In the genomic region with DNA sequence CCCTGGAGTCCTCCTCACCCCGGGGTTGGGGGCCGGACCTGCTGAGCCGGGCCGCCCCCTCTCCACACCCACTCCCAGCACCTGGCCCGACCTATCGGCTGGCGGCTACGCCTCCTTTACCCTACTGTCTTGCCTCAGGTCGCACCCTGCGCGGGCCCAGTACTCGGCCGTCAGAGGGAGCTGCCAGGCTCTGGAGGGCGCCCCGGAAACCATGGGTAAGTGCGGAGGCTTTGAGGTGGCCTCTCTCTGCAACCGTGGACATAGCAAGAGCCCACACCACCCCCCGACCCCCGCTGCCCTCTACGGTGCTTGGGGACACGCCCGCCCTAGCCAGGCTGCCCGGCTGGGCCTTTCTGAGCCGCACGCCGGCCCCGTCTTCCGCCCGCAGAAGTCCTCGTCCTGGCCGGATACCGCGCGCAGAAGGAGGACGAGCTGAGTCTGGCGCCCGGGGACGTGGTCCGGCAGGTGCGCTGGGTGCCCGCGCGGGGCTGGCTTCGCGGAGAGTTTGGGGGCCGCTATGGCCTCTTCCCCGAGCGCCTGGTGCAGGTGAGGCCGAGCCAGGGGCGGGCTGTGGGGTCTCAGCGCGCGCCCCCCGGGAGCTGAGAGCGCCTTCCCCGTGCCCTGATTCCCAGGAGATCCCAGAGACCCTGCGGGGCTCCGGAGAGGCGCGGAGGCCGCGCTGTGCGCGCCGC, we compare ENCODE assay signal across 1 cellular context.
A peak's percentile ranks its signal among the peaks of the same experiment; 100 is the strongest.
TF ChIP-seq lines count a peak whose summit lies in the region.

TSS of gene SH3D21 (plus strand) at position 159 of the 692 bp plus-strand sequence. CDS start at position 212, 53 bp downstream.

TF ChIP-seq in HepG2, 621 proteins besides CTCF, POLR2A, EP300 and RAD21 (continued from another document and continues in another):
- TF ChIP-seq PLSCR1 (CRISPR knock-in tag; IDR thresholded peaks at IDR 0.05; ENCODE audit: borderline replicate concordance) (no peak), ZSCAN9 (CRISPR knock-in tag; IDR thresholded peaks at IDR 0.05; ENCODE audit: borderline replicate concordance) (no peak), BORCS8-MEF2B (CRISPR knock-in tag; IDR thresholded peaks at IDR 0.05) (peak; percentile 34; the same call in 1 of the 2 replicates), ZSCAN20 (CRISPR knock-in tag; IDR thresholded peaks at IDR 0.05; ENCODE audit: borderline replicate concordance) (0 out of 2 replicates have a peak, but pooled peaks have one; percentile 51), ZKSCAN1 (IDR thresholded peaks at IDR 0.05; ENCODE audit: low read length) (no peak), ZBTB42 (CRISPR knock-in tag; IDR thresholded peaks at IDR 0.05) (peak; percentile 15; the same call in 1 of the 2 replicates), ZNF562 (CRISPR knock-in tag; IDR thresholded peaks at IDR 0.05; ENCODE audit: borderline replicate concordance) (no peak), KDM2A (CRISPR knock-in tag; IDR thresholded peaks at IDR 0.05; ENCODE audit: borderline replicate concordance, low read depth) (peak; percentile 97), FLYWCH1 (CRISPR knock-in tag; IDR thresholded peaks at IDR 0.05) (0 out of 2 replicates have a peak, but pooled peaks have one; percentile 29), SOX13 (IDR thresholded peaks at IDR 0.05) (no peak), SOX13 (CRISPR knock-in tag; conservative IDR thresholded peaks at IDR 0.05 in 1 of 2, IDR thresholded peaks at IDR 0.05 in 1 of 2) (peak in 1 of 2 experiments; percentile 3; a peak in 1 of 4 replicates), ZNF382 (CRISPR knock-in tag; IDR thresholded peaks at IDR 0.05; ENCODE audit: borderline replicate concordance) (no peak), ZNF652 (CRISPR knock-in tag; IDR thresholded peaks at IDR 0.05; ENCODE audit: borderline replicate concordance, low read depth) (no peak), HMG20A (CRISPR knock-in tag; IDR thresholded peaks at IDR 0.05; ENCODE audit: borderline replicate concordance) (no peak), ONECUT2 (CRISPR knock-in tag; IDR thresholded peaks at IDR 0.05) (no peak), ZNF142 (CRISPR knock-in tag; IDR thresholded peaks at IDR 0.05) (no peak; the same call in 1 of the 2 replicates), SRSF1 (optimal IDR thresholded peaks at IDR 0.05; ENCODE audit: low read depth, low read length) (no peak), ZNF501 (CRISPR knock-in tag; IDR thresholded peaks at IDR 0.05) (peak; percentile 83), KLF13 (CRISPR knock-in tag; IDR thresholded peaks at IDR 0.05) (no peak), MAF1 (CRISPR knock-in tag; IDR thresholded peaks at IDR 0.05; ENCODE audit: borderline replicate concordance) (no peak), GRHL1 (CRISPR knock-in tag; conservative IDR thresholded peaks at IDR 0.05) (no peak), PAF1 (CRISPR knock-in tag; IDR thresholded peaks at IDR 0.05) (no peak), ZNF607 (CRISPR knock-in tag; IDR thresholded peaks at IDR 0.05; ENCODE audit: borderline replicate concordance) (no peak), KMT2A (CRISPR knock-in tag; IDR thresholded peaks at IDR 0.05) (no peak), HOXA7 (CRISPR knock-in tag; IDR thresholded peaks at IDR 0.05) (no peak), ZNF7 (CRISPR knock-in tag; IDR thresholded peaks at IDR 0.05) (no peak), FOXK1 (CRISPR knock-in tag; IDR thresholded peaks at IDR 0.05; ENCODE audit: borderline replicate concordance, low read depth) (no peak), TARDBP (CRISPR knock-in tag; IDR thresholded peaks at IDR 0.05) (no peak), ZBTB26 (CRISPR knock-in tag; IDR thresholded peaks at IDR 0.05; ENCODE audit: borderline replicate concordance) (no peak), KDM5B (CRISPR knock-in tag; IDR thresholded peaks at IDR 0.05; ENCODE audit: borderline replicate concordance) (no peak), SRSF9 (IDR thresholded peaks at IDR 0.05; ENCODE audit: borderline replicate concordance, insufficient read depth, low read depth, low read length, poor library complexity, severe bottlenecking) (no peak), ZNF251 (CRISPR knock-in tag; IDR thresholded peaks at IDR 0.05) (no peak), TMF1 (CRISPR knock-in tag; IDR thresholded peaks at IDR 0.05; ENCODE audit: low read depth) (0 out of 2 replicates have a peak, but pooled peaks have one; percentile 31), ZMYM3 (CRISPR knock-in tag; IDR thresholded peaks at IDR 0.05) (no peak), XRCC5 (optimal IDR thresholded peaks at IDR 0.05; ENCODE audit: low read length) (no peak), KLF16 (CRISPR knock-in tag; IDR thresholded peaks at IDR 0.05) (no peak; a peak in 1 of 4 replicates), ZNF83 (CRISPR knock-in tag; IDR thresholded peaks at IDR 0.05; ENCODE audit: borderline replicate concordance) (no peak), NCOA1 (CRISPR knock-in tag; IDR thresholded peaks at IDR 0.05) (no peak), KDM1A (CRISPR knock-in tag; IDR thresholded peaks at IDR 0.05) (no peak), ZNF546 (CRISPR knock-in tag; conservative IDR thresholded peaks at IDR 0.05) (no peak), ZNF441 (CRISPR knock-in tag; IDR thresholded peaks at IDR 0.05; ENCODE audit: borderline replicate concordance) (no peak)
- TF ChIP-seq, protein P1, sequence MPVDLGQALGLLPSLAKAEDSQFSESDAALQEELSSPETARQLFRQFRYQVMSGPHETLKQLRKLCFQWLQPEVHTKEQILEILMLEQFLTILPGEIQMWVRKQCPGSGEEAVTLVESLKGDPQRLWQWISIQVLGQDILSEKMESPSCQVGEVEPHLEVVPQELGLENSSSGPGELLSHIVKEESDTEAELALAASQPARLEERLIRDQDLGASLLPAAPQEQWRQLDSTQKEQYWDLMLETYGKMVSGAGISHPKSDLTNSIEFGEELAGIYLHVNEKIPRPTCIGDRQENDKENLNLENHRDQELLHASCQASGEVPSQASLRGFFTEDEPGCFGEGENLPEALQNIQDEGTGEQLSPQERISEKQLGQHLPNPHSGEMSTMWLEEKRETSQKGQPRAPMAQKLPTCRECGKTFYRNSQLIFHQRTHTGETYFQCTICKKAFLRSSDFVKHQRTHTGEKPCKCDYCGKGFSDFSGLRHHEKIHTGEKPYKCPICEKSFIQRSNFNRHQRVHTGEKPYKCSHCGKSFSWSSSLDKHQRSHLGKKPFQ (CRISPR knock-in tag; IDR thresholded peaks at IDR 0.05; ENCODE audit: insufficient replicate concordance), result no peak
- TF ChIP-seq, protein P2, sequence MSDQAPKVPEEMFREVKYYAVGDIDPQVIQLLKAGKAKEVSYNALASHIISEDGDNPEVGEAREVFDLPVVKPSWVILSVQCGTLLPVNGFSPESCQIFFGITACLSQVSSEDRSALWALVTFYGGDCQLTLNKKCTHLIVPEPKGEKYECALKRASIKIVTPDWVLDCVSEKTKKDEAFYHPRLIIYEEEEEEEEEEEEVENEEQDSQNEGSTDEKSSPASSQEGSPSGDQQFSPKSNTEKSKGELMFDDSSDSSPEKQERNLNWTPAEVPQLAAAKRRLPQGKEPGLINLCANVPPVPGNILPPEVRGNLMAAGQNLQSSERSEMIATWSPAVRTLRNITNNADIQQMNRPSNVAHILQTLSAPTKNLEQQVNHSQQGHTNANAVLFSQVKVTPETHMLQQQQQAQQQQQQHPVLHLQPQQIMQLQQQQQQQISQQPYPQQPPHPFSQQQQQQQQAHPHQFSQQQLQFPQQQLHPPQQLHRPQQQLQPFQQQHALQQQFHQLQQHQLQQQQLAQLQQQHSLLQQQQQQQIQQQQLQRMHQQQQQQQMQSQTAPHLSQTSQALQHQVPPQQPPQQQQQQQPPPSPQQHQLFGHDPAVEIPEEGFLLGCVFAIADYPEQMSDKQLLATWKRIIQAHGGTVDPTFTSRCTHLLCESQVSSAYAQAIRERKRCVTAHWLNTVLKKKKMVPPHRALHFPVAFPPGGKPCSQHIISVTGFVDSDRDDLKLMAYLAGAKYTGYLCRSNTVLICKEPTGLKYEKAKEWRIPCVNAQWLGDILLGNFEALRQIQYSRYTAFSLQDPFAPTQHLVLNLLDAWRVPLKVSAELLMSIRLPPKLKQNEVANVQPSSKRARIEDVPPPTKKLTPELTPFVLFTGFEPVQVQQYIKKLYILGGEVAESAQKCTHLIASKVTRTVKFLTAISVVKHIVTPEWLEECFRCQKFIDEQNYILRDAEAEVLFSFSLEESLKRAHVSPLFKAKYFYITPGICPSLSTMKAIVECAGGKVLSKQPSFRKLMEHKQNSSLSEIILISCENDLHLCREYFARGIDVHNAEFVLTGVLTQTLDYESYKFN (CRISPR knock-in tag; conservative IDR thresholded peaks at IDR 0.05), result no peak
- TF ChIP-seq, protein P3, sequence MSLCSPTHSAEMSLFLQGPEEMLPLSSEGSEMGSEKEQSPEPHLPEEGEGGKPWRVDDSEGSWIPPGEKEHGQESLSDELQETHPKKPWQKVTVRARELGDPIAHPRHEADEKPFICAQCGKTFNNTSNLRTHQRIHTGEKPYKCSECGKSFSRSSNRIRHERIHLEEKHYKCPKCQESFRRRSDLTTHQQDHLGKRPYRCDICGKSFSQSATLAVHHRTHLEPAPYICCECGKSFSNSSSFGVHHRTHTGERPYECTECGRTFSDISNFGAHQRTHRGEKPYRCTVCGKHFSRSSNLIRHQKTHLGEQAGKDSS (CRISPR knock-in tag; IDR thresholded peaks at IDR 0.05; ENCODE audit: borderline replicate concordance, low read depth), result no peak
- TF ChIP-seq, protein P4, sequence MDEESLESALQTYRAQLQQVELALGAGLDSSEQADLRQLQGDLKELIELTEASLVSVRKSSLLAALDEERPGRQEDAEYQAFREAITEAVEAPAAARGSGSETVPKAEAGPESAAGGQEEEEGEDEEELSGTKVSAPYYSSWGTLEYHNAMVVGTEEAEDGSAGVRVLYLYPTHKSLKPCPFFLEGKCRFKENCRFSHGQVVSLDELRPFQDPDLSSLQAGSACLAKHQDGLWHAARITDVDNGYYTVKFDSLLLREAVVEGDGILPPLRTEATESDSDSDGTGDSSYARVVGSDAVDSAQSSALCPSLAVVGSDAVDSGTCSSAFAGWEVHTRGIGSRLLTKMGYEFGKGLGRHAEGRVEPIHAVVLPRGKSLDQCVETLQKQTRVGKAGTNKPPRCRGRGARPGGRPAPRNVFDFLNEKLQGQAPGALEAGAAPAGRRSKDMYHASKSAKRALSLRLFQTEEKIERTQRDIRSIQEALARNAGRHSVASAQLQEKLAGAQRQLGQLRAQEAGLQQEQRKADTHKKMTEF (CRISPR knock-in tag; IDR thresholded peaks at IDR 0.05), result peak; percentile 57; the same call in 1 of the 2 replicates
